Comparison of ENCODE assay signal across 1 cellular context in the genomic region with DNA sequence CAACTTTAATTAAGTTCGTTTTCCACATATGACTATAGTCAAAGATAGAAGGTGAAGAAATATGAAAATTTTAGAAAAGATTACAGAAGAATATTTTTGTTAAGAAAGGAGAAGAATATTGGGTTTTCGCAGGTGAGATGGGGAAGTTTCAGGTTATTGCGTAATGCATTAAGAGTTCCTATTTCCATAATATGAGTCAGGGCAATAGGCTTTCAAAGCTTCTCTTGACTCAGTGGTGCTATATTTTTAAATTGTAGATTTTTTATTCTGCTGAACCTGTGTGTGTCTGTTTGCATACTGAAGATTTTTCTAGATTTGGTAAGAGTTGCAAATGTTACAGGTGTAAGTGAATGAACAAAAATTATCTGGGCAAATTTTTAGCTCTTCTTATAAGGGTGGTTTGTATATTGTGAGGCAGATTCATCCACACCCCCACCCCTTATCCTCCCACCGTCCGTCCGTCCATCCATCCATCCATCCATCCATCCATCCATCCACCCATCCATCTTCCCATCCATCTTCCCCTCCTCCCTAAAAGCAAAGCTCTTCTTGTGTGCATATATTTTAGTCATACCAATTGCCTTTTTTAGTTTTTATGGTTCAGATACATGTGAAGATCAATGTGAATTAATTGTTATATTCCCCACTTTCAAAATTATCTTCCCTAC.
TF ChIP-seq lines count a peak whose summit lies in the region.

No MANE protein-coding gene starts in this region.

TF ChIP-seq in IMR-90, 13 proteins besides CTCF, POLR2A, EP300 and RAD21:
- no peak for TF ChIP-seq ELK1 (IDR thresholded peaks at IDR 0.05; ENCODE audit: borderline replicate concordance, low read depth, low read length)
- no peak for TF ChIP-seq MAZ (IDR thresholded peaks at IDR 0.05; ENCODE audit: borderline replicate concordance, low read depth, low read length)
- peak; percentile 94 for TF ChIP-seq CEBPB (IDR thresholded peaks at IDR 0.05; ENCODE audit: low read depth, low read length)
- TF ChIP-seq, protein P1, sequence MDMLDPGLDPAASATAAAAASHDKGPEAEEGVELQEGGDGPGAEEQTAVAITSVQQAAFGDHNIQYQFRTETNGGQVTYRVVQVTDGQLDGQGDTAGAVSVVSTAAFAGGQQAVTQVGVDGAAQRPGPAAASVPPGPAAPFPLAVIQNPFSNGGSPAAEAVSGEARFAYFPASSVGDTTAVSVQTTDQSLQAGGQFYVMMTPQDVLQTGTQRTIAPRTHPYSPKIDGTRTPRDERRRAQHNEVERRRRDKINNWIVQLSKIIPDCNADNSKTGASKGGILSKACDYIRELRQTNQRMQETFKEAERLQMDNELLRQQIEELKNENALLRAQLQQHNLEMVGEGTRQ (IDR thresholded peaks at IDR 0.05; ENCODE audit: low read depth, low read length) = no peak
